Comparison of ENCODE assay signal across 15 cellular contexts in the genomic region with DNA sequence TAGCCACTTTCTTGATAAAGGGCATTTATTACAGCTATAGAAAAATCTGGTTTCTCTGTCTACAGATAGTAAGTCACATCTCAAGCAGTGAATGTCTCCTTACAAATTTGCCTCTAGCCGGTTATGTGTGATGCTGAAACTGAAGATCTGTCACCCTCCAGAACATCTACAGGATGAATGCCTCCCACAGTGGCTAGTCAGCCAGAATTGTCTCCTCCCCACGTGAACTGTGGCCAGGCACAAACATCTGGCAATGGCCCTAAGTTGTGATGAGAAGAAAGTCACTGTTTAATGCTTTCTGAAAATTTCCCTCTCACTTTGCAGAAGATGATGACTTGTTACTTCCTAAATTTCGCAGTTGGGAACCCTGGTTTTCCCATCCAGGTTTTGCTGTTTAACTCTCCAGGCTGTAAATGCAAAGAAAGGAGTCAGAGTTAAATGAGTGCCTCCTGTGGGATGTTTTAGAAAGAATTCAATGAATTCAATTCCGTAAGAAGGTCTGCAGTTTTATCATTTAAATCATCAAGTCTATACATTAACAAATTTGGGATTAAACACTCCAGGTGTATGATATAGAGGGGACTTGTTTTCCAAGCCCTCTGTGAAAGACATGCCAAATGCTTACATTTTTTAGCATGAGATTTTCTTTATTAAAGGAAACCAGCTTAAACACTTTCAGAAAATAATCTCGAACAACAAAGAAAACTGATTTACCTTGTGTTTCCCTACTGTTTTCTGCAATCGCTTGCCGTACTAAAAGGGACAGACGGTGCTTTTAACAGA.
"Had no signal": no experiment of that assay in that cellular context is flagged by ENCODE, and none has a peak within 500 bp of the region (broad histone marks: within the 10 kb centered on the region; RNA-seq: fewer than 3 reads in every experiment).

No MANE protein-coding gene starts in this region.

- H3K9me3 Mint-ChIP-seq: memory B cell; natural killer cell treated with Interleukin-12 subunit alpha and Interleukin-12 subunit beta and Interleukin-15 and Interleukin-18, amount 100 ng/mL, for 72 hours had no signal

- DNase-seq: central memory CD4-positive, alpha-beta T cell; effector memory CD4-positive, alpha-beta T cell; gastrocnemius medialis; kidney glomerular epithelial cell; lower lobe of right lung; midbrain; psoas muscle; small intestine; stimulated activated CD4-positive, alpha-beta T cell treated with anti-CD3 and anti-CD28 coated beads, Interleukin-12 subunit alpha, Interleukin-12 subunit beta, amount 100 ng/mL, for 4 hours; stimulated activated naive CD4-positive, alpha-beta T cell treated with Interleukin-2 at 50 U/mL for 16 hours had no signal

- H3K36me3 Mint-ChIP-seq: memory B cell; natural killer cell treated with Interleukin-12 subunit alpha and Interleukin-12 subunit beta and Interleukin-15 and Interleukin-18, amount 100 ng/mL, for 72 hours; type B pancreatic cell had no signal

- H3K27ac ChIP-seq: gastrocnemius medialis, lower lobe of right lung, psoas muscle had no signal

- H3K4me3 ChIP-seq: gastrocnemius medialis, lower lobe of right lung, psoas muscle had no signal

- H3K36me3 ChIP-seq: gastrocnemius medialis, lower lobe of right lung had no signal

- H3K27me3 ChIP-seq: gastrocnemius medialis had no signal

- H3K4me1 ChIP-seq: gastrocnemius medialis, lower lobe of right lung, psoas muscle had no signal

- H3K4me3 Mint-ChIP-seq: memory B cell; natural killer cell treated with Interleukin-12 subunit alpha and Interleukin-12 subunit beta and Interleukin-15 and Interleukin-18, amount 100 ng/mL, for 72 hours; type B pancreatic cell had no signal

- H3K27ac Mint-ChIP-seq: memory B cell; natural killer cell treated with Interleukin-12 subunit alpha and Interleukin-12 subunit beta and Interleukin-15 and Interleukin-18, amount 100 ng/mL, for 72 hours; type B pancreatic cell had no signal

- ATAC-seq: esophagus mucosa; gastrocnemius medialis; left lobe of liver; lower lobe of right lung; natural killer cell treated with Interleukin-12 subunit alpha and Interleukin-12 subunit beta and Interleukin-15 and Interleukin-18, amount 100 ng/mL, for 72 hours; psoas muscle had no signal

- H3K4me1 Mint-ChIP-seq: memory B cell had no signal

- H3K27me3 Mint-ChIP-seq: type B pancreatic cell had no signal

- H3K9me3 ChIP-seq: gastrocnemius medialis, lower lobe of right lung, psoas muscle had no signal
